In the genomic region with DNA sequence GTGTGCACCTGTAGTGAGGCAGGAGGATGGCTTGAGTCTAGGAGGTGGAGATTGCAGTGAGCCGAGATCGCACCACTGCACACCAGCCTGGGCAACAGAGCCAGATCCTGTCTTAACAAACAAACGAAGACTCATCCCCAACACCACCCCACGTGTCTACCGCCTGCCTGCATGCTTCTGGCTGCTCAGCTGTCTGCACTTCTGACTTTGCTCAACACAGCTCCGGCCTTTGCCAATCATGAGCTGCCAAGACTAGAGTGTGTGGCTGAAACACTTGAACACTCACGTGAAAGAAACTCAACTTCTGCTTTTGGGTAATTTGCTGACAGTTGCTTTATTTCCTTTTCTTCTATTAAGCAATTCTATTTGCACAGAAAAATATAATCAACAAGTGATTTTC, we compare ENCODE assay signal across 9 cellular contexts. TPM values are rescaled to one million over a fixed set of nuclear protein-coding genes. Genes with fewer than 3 reads are reported as not detected.
DNase-seq lines count a peak whose midpoint lies in the region; ATAC-seq and TF ChIP-seq lines count a peak whose summit lies in the region.
"Had no signal": no experiment of that assay in that cellular context is flagged by ENCODE, and none has a peak within 500 bp of the region (broad histone marks: within the 10 kb centered on the region; RNA-seq: fewer than 3 reads in every experiment).

No MANE protein-coding gene starts in this region.

- H3T11ph ChIP-seq in H9 (ENCODE audit: low read length): no peak overlapping the region

- H3K4me3 ChIP-seq in left lung (no peak overlapping the region), endodermal cell (ENCODE audit: low read length) (no peak overlapping the region)

- H3K27me3 Mint-ChIP-seq in endodermal cell (ENCODE audit: insufficient read depth) (peaks cover 2% of the 10 kb centered on the region), H9 (ENCODE audit: low read depth) (peaks cover 6% of the 10 kb centered on the region)

- no peak overlapping the region for H4K91ac ChIP-seq in H9 (ENCODE audit: insufficient read length, low read depth, low read length)

- H3K4me2 ChIP-seq in H9 (ENCODE audit: insufficient read depth, insufficient read length, low read length): no peak overlapping the region
- H3K4me2 ChIP-seq: KMS-11 had no signal

- no peak overlapping the region for H3K23ac ChIP-seq in H9 (ENCODE audit: insufficient read length, low read depth, low read length)

- H2BK12ac ChIP-seq in H9 (ENCODE audit: insufficient read length, low read depth, low read length): no peak overlapping the region

- no peak overlapping the region for H2BK120ac ChIP-seq in H9 (ENCODE audit: low read depth, low read length, poor library complexity, severe bottlenecking)

- H3K56ac ChIP-seq in H9 (ENCODE audit: insufficient read length, low read depth, low read length): no peak overlapping the region

- peaks cover 6 to 35% of the 10 kb centered on the region in 2 donors for H3K4me1 ChIP-seq in left lung
- peaks cover 5% of the 10 kb centered on the region for H3K4me1 ChIP-seq in endodermal cell (ENCODE audit: control insufficient read depth, insufficient read depth, low read length)
- no peaks in the 10 kb centered on the region for H3K4me1 ChIP-seq in H9 (ENCODE audit: insufficient read depth, low read length)

- no peak overlapping the region for H2BK5ac ChIP-seq in H9 (ENCODE audit: insufficient read length, low read length)

- H3K9ac ChIP-seq in endodermal cell (ENCODE audit: extremely low read depth, low read length, poor library complexity, severe bottlenecking): no peak overlapping the region
- no peak overlapping the region for H3K9ac ChIP-seq in H9 (ENCODE audit: extremely low read depth, insufficient read length, low read length)
- H3K9ac ChIP-seq: KMS-11 had no signal

- no peak overlapping the region for H3K27ac Mint-ChIP-seq in endodermal cell
- no peak overlapping the region for H3K27ac Mint-ChIP-seq in H9

- H3K9me3 ChIP-seq in left lung (no peaks in the 10 kb centered on the region), endodermal cell (ENCODE audit: control insufficient read depth, low read length) (no peaks in the 10 kb centered on the region), H9 (ENCODE audit: control insufficient read depth, low read depth, low read length) (no peaks in the 10 kb centered on the region)

- DNase-seq in SKM-1 (lab: John Stamatoyannopoulos, UW; ENCODE audit: unreplicated experiment) (peak; percentile 92), left lung (peak; percentile 92 to 93), endodermal cell (no peak), H9 (no peak), NCI-H69 (lab: John Stamatoyannopoulos, UW) (no peak)
- no peak for DNase-seq in activated CD8-positive, alpha-beta memory T cell treated with anti-CD3 and anti-CD28 coated beads, Interleukin-2, amount 50 U/mL, for 48 hours

- no peak overlapping the region for H2BK15ac ChIP-seq in H9 (ENCODE audit: low read depth, low read length)

- H3K79me1 ChIP-seq in H9 (ENCODE audit: insufficient read depth, low read depth, low read length, poor library complexity, severe bottlenecking): no peaks in the 10 kb centered on the region

- H4K8ac ChIP-seq in H9 (replicated peaks; ENCODE audit: insufficient read length, low read depth, low read length): no peak overlapping the region

- H3K4ac ChIP-seq in H9 (ENCODE audit: low read depth, low read length): no peak overlapping the region

- peak; percentile 86 for ATAC-seq in GM18858 (IDR thresholded peaks at IDR 0.05; ENCODE audit: unreplicated experiment)
- peak; percentile 86 for ATAC-seq in HG02870 (IDR thresholded peaks at IDR 0.05; ENCODE audit: unreplicated experiment)
- peak; percentile 97 for ATAC-seq in left lung

- no peak overlapping the region for H3K14ac ChIP-seq in H9 (ENCODE audit: insufficient read depth, low read length)

- H3K23me2 ChIP-seq in H9 (ENCODE audit: insufficient read length, low read depth, low read length, poor library complexity, severe bottlenecking): no peaks in the 10 kb centered on the region

- H4K20me1 ChIP-seq in H9 (ENCODE audit: control insufficient read depth, insufficient read depth, insufficient read length): no peaks in the 10 kb centered on the region

- H3K36me3 ChIP-seq in left lung (no peaks in the 10 kb centered on the region), endodermal cell (ENCODE audit: control insufficient read depth, insufficient read depth, low read length) (no peaks in the 10 kb centered on the region)

- H3K4me1 Mint-ChIP-seq in endodermal cell: peaks cover 5% of the 10 kb centered on the region
- H3K4me1 Mint-ChIP-seq in H9: no peaks in the 10 kb centered on the region

- TF ChIP-seq CTCF in left lung (IDR thresholded peaks at IDR 0.05): no peak
- TF ChIP-seq CTCF in endodermal cell (conservative IDR thresholded peaks at IDR 0.05): no peak
- no peak for TF ChIP-seq CTCF in H9 (conservative IDR thresholded peaks at IDR 0.05)

- intact Hi-C loops in left lung (cut with DNase I): no loop called here

- no peak overlapping the region for H2AK5ac ChIP-seq in H9 (ENCODE audit: insufficient read length, low read length)

- H2BK20ac ChIP-seq in H9 (ENCODE audit: low read depth, low read length, poor library complexity, severe bottlenecking): no peak overlapping the region

- no peaks in the 10 kb centered on the region for H3K9me3 Mint-ChIP-seq in endodermal cell
- H3K9me3 Mint-ChIP-seq in H9: no peaks in the 10 kb centered on the region

- no peaks in the 10 kb centered on the region for H3K79me2 ChIP-seq in H9 (ENCODE audit: insufficient read depth, low read length)

- no peak overlapping the region for H4K5ac ChIP-seq in H9 (ENCODE audit: insufficient read length, low read depth, low read length)

- H3K4me3 Mint-ChIP-seq in endodermal cell: no peak overlapping the region
- no peak overlapping the region for H3K4me3 Mint-ChIP-seq in H9

- H3K27me3 ChIP-seq in left lung (no peaks in the 10 kb centered on the region), endodermal cell (ENCODE audit: control insufficient read depth, insufficient read depth, low read length, poor library complexity, severe bottlenecking) (no peaks in the 10 kb centered on the region), H9 (ENCODE audit: insufficient read depth, low read length) (no peaks in the 10 kb centered on the region)

- no peak overlapping the region for H3K18ac ChIP-seq in H9 (ENCODE audit: insufficient read length, low read depth, low read length)

- H3K27ac ChIP-seq in left lung: peak overlapping the region; percentile 27 to 84
- H3K27ac ChIP-seq in endodermal cell (ENCODE audit: low read depth, low read length): no peak overlapping the region
- H3K27ac ChIP-seq in H9 (ENCODE audit: insufficient read length, low read depth, low read length): no peak overlapping the region
- H3K27ac ChIP-seq: KMS-11 had no signal

- H3K36me3 Mint-ChIP-seq in endodermal cell (ENCODE audit: low read depth) (no peaks in the 10 kb centered on the region), H9 (ENCODE audit: insufficient read depth in 1 of 3, low read depth in 3 of 3) (no peaks in the 10 kb centered on the region)

- 91 to 98% methylated on average over 6 to 7 of the region's 7 CpGs for WGBS in endodermal cell (ENCODE audit: insufficient coverage in 1 of 2, insufficient read length in 1 of 2), 2 experiments
- no CpG with 5 or more reads among the region's 7 CpGs for WGBS in H9 (ENCODE audit: extremely low coverage, insufficient read length, low lambda C conversion rate)

- no peak overlapping the region for H2AFZ ChIP-seq in H9 (ENCODE audit: low read length)

RNA-seq across cellular contexts. Expression of a gene that starts 32.1 kb away (rescaled TPM):
- total RNA-seq in left lung (10 to 100 TPM; 69.0 to 84.3 TPM), endodermal cell (10 to 100 TPM; 80.2 to 83.7 TPM), H9 (2021) (86.3 and 87.6 TPM in 2 replicates)
- polyA plus RNA-seq in endodermal cell (2013, experiment 1 of 2): 86.8 TPM
- 81.4 TPM for polyA plus RNA-seq in endodermal cell (2013, experiment 2 of 2)

Comparison
In these comparisons a context has a peak if more than half of its experiments do, and no peak if none do; other contexts are left out.
1. DNase-seq: peak in SKM-1 (single experiment) and left lung (2 of 2); none in endodermal cell (single experiment), activated CD8-positive, alpha-beta memory T cell treated with anti-CD3 and anti-CD28 coated beads, Interleukin-2, amount 50 U/mL, for 48 hours (single experiment), H9 (single experiment) and NCI-H69 (single experiment).
2. H3K27ac ChIP-seq: peak in left lung (2 of 2); none in endodermal cell (single experiment) and H9 (single experiment).
3. Peak in every context shown above with its lines, with median percentiles within 50 percentile points of each other: ATAC-seq.